In genomic region chr12:15163001-15163400, GRCh38 we compare ENCODE assay signal across 1 cellular context.
TF ChIP-seq lines count a peak whose summit lies in the region.

No MANE protein-coding gene starts in this region.

TF ChIP-seq in SK-N-SH, 30 proteins besides CTCF, POLR2A, EP300 and RAD21 (continued from another document):
- TF ChIP-seq PBX3 (IDR thresholded peaks at IDR 0.05) (peak; percentile 32; the same call in 1 of the 2 replicates), JUND (IDR thresholded peaks at IDR 0.05) (0 out of 2 replicates have a peak, but pooled peaks have one; percentile 29), TCF12 (IDR thresholded peaks at IDR 0.05) (peak; percentile 62), SMC3 (IDR thresholded peaks at IDR 0.05; ENCODE audit: low read depth, low read length) (no peak)
